In the genomic region with DNA sequence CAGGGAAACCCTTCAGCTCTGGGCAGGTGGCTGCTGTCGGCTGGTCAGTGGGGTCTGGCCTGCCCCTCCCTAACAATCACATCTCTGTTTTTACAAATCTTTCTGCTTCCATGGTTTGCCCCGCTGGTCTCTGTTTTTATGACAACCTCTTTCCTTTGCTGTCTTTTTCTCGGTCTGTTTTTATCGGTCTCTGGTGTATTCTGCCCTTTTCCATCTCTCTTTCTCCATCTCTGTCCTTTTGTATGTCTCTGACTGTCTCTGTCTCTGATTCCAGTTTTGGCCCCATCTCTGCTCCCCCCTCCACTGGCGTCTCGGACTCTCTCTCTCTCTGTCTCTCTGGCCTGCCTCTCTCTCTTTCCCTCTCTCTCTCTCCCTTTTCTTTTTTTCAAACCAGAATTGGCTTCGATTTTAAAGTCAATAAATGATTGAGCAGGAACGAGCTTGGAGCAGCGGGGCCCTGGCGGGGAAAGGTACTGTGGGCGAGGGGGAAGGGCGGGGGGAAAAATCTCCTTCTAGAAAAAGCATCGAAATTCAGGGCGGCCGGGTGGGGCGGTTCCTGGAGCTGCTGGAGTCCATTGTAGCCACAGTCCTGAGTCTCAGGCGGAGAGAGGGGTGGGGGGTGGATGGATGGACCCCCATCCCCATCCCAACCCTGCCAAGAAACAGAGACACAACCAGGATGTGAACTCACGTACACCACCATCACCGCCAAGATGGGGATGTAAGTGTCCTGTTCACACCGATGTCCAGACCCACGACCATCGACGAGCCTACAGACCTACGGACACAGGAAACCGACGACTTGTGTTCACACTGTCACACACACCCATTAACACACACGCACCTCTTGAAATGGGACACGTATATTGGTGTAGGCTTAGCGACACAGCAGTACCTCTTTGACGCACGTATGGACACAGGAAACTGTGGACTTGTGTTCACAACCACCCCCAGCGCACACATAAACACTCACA, we compare ENCODE assay signal across 14 cellular contexts. TPM values are rescaled to one million over a fixed set of nuclear protein-coding genes. Genes with fewer than 3 reads are reported as not detected.
DNase-seq lines count a peak whose midpoint lies in the region; ATAC-seq and TF ChIP-seq lines count a peak whose summit lies in the region.
"Had no signal": no experiment of that assay in that cellular context is flagged by ENCODE, and none has a peak within 500 bp of the region (broad histone marks: within the 10 kb centered on the region; RNA-seq: fewer than 3 reads in every experiment).

No MANE protein-coding gene starts in this region.

- no peaks in the 10 kb centered on the region for H3K27me3 ChIP-seq in suprapubic skin

- WGBS in suprapubic skin, result 42% methylated on average over 32 of the region's 32 CpGs

- H3K9me3 Mint-ChIP-seq in memory B cell, result no peaks in the 10 kb centered on the region
- H3K9me3 Mint-ChIP-seq: activated naive CD8-positive, alpha-beta T cell treated with anti-CD3 and anti-CD28 coated beads for 36 hours; stimulated activated naive B cell treated with anti-CD40 and anti-IgM and Interleukin-4, amounts not matched to agents 10 μg/mL and 1 μg/mL and 100 μg/mL, for 72 hours had no signal

- ATAC-seq in memory B cell (ENCODE audit: low read depth) (no peak), GM18868 (IDR thresholded peaks at IDR 0.05; ENCODE audit: unreplicated experiment) (no peak)
- ATAC-seq: activated CD4-positive, CD25-positive, alpha-beta regulatory T cell treated with anti-CD3 and anti-CD28 coated beads, Interleukin-2, amount 50 U/mL, for 24 hours; stimulated activated naive B cell treated with anti-CD40 and anti-IgM and Interleukin-4, amounts not matched to agents 10 μg/mL and 1 μg/mL and 100 μg/mL, for 72 hours had no signal

- peaks cover 22% of the 10 kb centered on the region for H3K27me3 Mint-ChIP-seq in memory B cell
- H3K27me3 Mint-ChIP-seq: activated naive CD8-positive, alpha-beta T cell treated with anti-CD3 and anti-CD28 coated beads for 36 hours had no signal

- H3K36me3 Mint-ChIP-seq in memory B cell, result no peaks in the 10 kb centered on the region
- H3K36me3 Mint-ChIP-seq: activated naive CD8-positive, alpha-beta T cell treated with anti-CD3 and anti-CD28 coated beads for 36 hours had no signal

- DNase-seq in HFF-Myc (ENCODE audit: extremely low read depth, low read depth), result no peak
- DNase-seq in astrocyte of the cerebellum (ENCODE audit: low read depth), result no peak
- no peak for DNase-seq in memory B cell (ENCODE audit: low spot score in 2 of 2)
- no peak for DNase-seq in suprapubic skin (ENCODE audit: low spot score in 2 of 2)
- no peak for DNase-seq in glomerular visceral epithelial cell (ENCODE audit: extremely low spot score)
- DNase-seq in NOMO-1 treated with dmso at 0.1 percent for 144 hours (lab: John Stamatoyannopoulos, UW; ENCODE audit: unreplicated experiment), result no peak
- DNase-seq: activated naive CD8-positive, alpha-beta T cell treated with anti-CD3 and anti-CD28 coated beads for 36 hours; GF-D8; NCI-H1436 treated with DMSO at 0.1 percent for 48 hours; stimulated activated CD4-positive, alpha-beta T cell treated with anti-CD3 and anti-CD28 coated beads, Interleukin-12 subunit alpha, Interleukin-12 subunit beta, amount 100 ng/mL, for 4 hours; stimulated activated naive B cell treated with anti-CD40 and anti-IgM and Interleukin-4, amounts not matched to agents 10 μg/mL and 1 μg/mL and 100 μg/mL, for 72 hours had no signal

- peaks cover 80% of the 10 kb centered on the region for H3K4me1 ChIP-seq in suprapubic skin

- no peak overlapping the region for H3K27ac Mint-ChIP-seq in memory B cell
- H3K27ac Mint-ChIP-seq: activated naive CD8-positive, alpha-beta T cell treated with anti-CD3 and anti-CD28 coated beads for 36 hours; stimulated activated naive B cell treated with anti-CD40 and anti-IgM and Interleukin-4, amounts not matched to agents 10 μg/mL and 1 μg/mL and 100 μg/mL, for 72 hours had no signal

- peak overlapping the region; percentile 84; the same call in 1 of the 2 replicates for H3K4me3 ChIP-seq in HFF-Myc (replicated peaks; ENCODE audit: low read depth, low read length)
- H3K4me3 ChIP-seq in astrocyte of the cerebellum (ENCODE audit: low read depth, low read length), result peak overlapping the region; percentile 86
- peak overlapping the region; percentile 89 for H3K4me3 ChIP-seq in suprapubic skin

- H3K27ac ChIP-seq in suprapubic skin, result peak overlapping the region; percentile 97
- H3K27ac ChIP-seq: HL-60 had no signal

- in situ Hi-C loops in astrocyte of the cerebellum (cut with HindIII; ENCODE audit: low sequenced_read_pairs), result no loop called here

- TF ChIP-seq EP300 in suprapubic skin (IDR thresholded peaks at IDR 0.05), result no peak

- no peaks in the 10 kb centered on the region for H3K36me3 ChIP-seq in suprapubic skin

- peaks cover 14% of the 10 kb centered on the region for H3K4me1 Mint-ChIP-seq in memory B cell

- peak overlapping the region; percentile 55 for H3K4me3 Mint-ChIP-seq in memory B cell
- H3K4me3 Mint-ChIP-seq: activated naive CD8-positive, alpha-beta T cell treated with anti-CD3 and anti-CD28 coated beads for 36 hours; stimulated activated naive B cell treated with anti-CD40 and anti-IgM and Interleukin-4, amounts not matched to agents 10 μg/mL and 1 μg/mL and 100 μg/mL, for 72 hours had no signal

- H3K9me3 ChIP-seq in suprapubic skin, result no peaks in the 10 kb centered on the region

- no peak for TF ChIP-seq CTCF in HFF-Myc (IDR thresholded peaks at IDR 0.05; ENCODE audit: low read depth, low read length, missing control alignments)
- no peak for TF ChIP-seq CTCF in astrocyte of the cerebellum (IDR thresholded peaks at IDR 0.05; ENCODE audit: low read depth, low read length, missing control alignments)
- no peak for TF ChIP-seq CTCF in suprapubic skin (IDR thresholded peaks at IDR 0.05)

- no peak for TF ChIP-seq POLR2A in suprapubic skin (IDR thresholded peaks at IDR 0.05)

RNA-seq across cellular contexts. Expression of a gene that starts 3.0 kb away (rescaled TPM):
- 100 to 1,000 TPM; 126 to 223 (median 176) TPM for total RNA-seq in suprapubic skin

RNA-seq across cellular contexts. Expression of a gene that starts 28.9 kb away (rescaled TPM):
- total RNA-seq in suprapubic skin, result not detected
- total RNA-seq: activated naive CD8-positive, alpha-beta T cell treated with anti-CD3 and anti-CD28 coated beads for 36 hours had no signal

RNA-seq across cellular contexts. Expression of a gene that starts 41.2 kb away (rescaled TPM):
- 10 to 100 TPM; 20.4 to 31.0 (median 24.8) TPM for total RNA-seq in suprapubic skin

RNA-seq across cellular contexts. Expression of a gene that starts 52.6 kb away (rescaled TPM):
- total RNA-seq in suprapubic skin, result 100 to 1,000 TPM in 3 of 4 donors, 10 to 100 TPM in 1; 95.4 to 120 (median 109) TPM

RNA-seq across cellular contexts. Expression of a gene that starts 59.8 kb away (rescaled TPM):
- 100 to 1,000 TPM; 131 to 285 (median 237) TPM for total RNA-seq in suprapubic skin
